In the genomic region with DNA sequence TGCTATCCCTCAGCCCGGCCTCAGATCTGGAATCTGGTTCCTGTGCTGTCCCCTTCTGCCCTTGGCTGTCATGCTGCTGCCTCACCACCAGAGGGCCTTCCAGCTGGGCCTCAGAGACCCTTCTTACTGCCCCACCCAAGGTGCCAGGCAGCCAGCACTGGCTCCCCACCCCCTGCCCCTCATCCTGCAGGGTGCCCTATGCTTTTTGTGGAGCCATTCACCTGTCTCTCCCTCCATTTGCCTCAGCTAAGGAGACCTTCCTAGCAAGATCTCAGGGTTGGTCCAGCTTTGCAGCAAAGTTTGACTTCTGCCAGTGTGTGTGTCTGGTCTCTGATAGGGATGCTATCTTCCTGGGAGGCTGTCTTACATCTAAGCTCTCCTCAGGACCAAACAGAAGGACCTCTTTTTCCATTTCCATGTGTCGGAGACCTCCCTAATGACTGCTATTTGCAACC, we compare ENCODE assay signal across 9 cellular contexts. TPM values are rescaled to one million over a fixed set of nuclear protein-coding genes. Genes with fewer than 3 reads are reported as not detected.
DNase-seq lines count a peak whose midpoint lies in the region; ATAC-seq and TF ChIP-seq lines count a peak whose summit lies in the region.
"Had no signal": no experiment of that assay in that cellular context is flagged by ENCODE, and none has a peak within 500 bp of the region (broad histone marks: within the 10 kb centered on the region; RNA-seq: fewer than 3 reads in every experiment).

No MANE protein-coding gene starts in this region.

- DNase-seq in BE2C = peak; percentile 55
- peak; percentile 16 for DNase-seq in NCI-H524 treated with DMSO at 0.1 percent for 48 hours (lab: John Stamatoyannopoulos, UW)
- DNase-seq in activated T-cell treated with anti-CD3 and anti-CD28 coated beads for 4 hours = peak; percentile 49
- peak; percentile 28 for DNase-seq in fibroblast of villous mesenchyme (ENCODE audit: low read depth)
- DNase-seq in stimulated activated CD4-positive, alpha-beta T cell treated with anti-CD3 and anti-CD28 coated beads, Interleukin-12 subunit alpha, Interleukin-12 subunit beta, amount 100 ng/mL, for 48 hours (ENCODE audit: low read depth in 2 of 3, low spot score in 1 of 3) = peak in 2 of 3 donors; percentile 45 to 51

- no peaks in the 10 kb centered on the region for H3K36me3 ChIP-seq in BE2C

- H3K4me3 ChIP-seq in BE2C (ENCODE audit: low read depth, low read length) = no peak overlapping the region
- H3K4me3 ChIP-seq in fibroblast of villous mesenchyme (ENCODE audit: low read depth, low read length) = no peak overlapping the region

- peaks cover 26% of the 10 kb centered on the region for H3K27me3 ChIP-seq in BE2C

- ATAC-seq in GM18868 (IDR thresholded peaks at IDR 0.05; ENCODE audit: unreplicated experiment) (peak; percentile 43), HG03442 (IDR thresholded peaks at IDR 0.05; ENCODE audit: unreplicated experiment) (no peak), GM18517 (IDR thresholded peaks at IDR 0.05; ENCODE audit: unreplicated experiment) (no peak)

- H3K4me1 ChIP-seq in BE2C = no peaks in the 10 kb centered on the region; the same call in 1 of the 2 replicates

- TF ChIP-seq CTCF in BE2C (IDR thresholded peaks at IDR 0.05; ENCODE audit: low read depth, low read length) (peak; percentile 81), fibroblast of villous mesenchyme (IDR thresholded peaks at IDR 0.05; ENCODE audit: insufficient read depth, low read depth, low read length) (peak; percentile 79)

- no peaks in the 10 kb centered on the region for H3K9me3 ChIP-seq in BE2C

RNA-seq across cellular contexts. Expression of a gene that starts 1.9 kb away (rescaled TPM):
- polyA plus RNA-seq in BE2C (2012; ENCODE audit: insufficient read depth, insufficient read length, low read depth) = 17.4 TPM
- total RNA-seq in fibroblast of villous mesenchyme = not detected in 2 replicates
- total RNA-seq: HT1080 had no signal

RNA-seq across cellular contexts. Expression of a gene that starts 21.3 kb away (rescaled TPM):
- 245 TPM for polyA plus RNA-seq in BE2C (2012; ENCODE audit: insufficient read depth, insufficient read length, low read depth)
- total RNA-seq in fibroblast of villous mesenchyme = 28.7 and 41.0 TPM in 2 replicates

RNA-seq across cellular contexts. Expression of a gene that starts 22.0 kb away (rescaled TPM):
- polyA plus RNA-seq in BE2C (2012; ENCODE audit: insufficient read depth, insufficient read length, low read depth) = 70.9 TPM
- 3.9 and 5.6 TPM in 2 replicates for total RNA-seq in fibroblast of villous mesenchyme

RNA-seq across cellular contexts. Expression of a gene that starts 33.8 kb away (rescaled TPM):
- 12.8 TPM for polyA plus RNA-seq in BE2C (2012; ENCODE audit: insufficient read depth, insufficient read length, low read depth)
- total RNA-seq in fibroblast of villous mesenchyme = under 0.01 TPM in 1 of 2 replicates, not detected in the other

RNA-seq across cellular contexts. Expression of a gene that starts 41.5 kb away (rescaled TPM):
- 162 TPM for polyA plus RNA-seq in BE2C (2012; ENCODE audit: insufficient read depth, insufficient read length, low read depth)
- 33.5 and 51.0 TPM in 2 replicates for total RNA-seq in fibroblast of villous mesenchyme
